ENCODE assay signal across 28 cellular contexts in genomic region chr16:14298374-14299122, GRCh38.
"Had no signal": no experiment of that assay in that cellular context is flagged by ENCODE, and none has a peak within 500 bp of the region (broad histone marks: within the 10 kb centered on the region; RNA-seq: fewer than 3 reads in every experiment).

No MANE protein-coding gene starts in this region.

- H3K4me3 ChIP-seq: heart left ventricle, lower lobe of right lung, neural progenitor cell, testis, vagina had no signal

- H3K36me3 Mint-ChIP-seq: activated CD4-positive, alpha-beta memory T cell treated with anti-CD3 and anti-CD28 coated beads for 36 hours; activated naive CD4-positive, alpha-beta T cell treated with anti-CD3 and anti-CD28 coated beads, Interleukin-2, amount 10 ng/mL, durations not matched to agents 7 days and 5 days; activated naive CD8-positive, alpha-beta T cell treated with anti-CD3 and anti-CD28 coated beads, Interleukin-2, amount 10 ng/mL, durations not matched to agents 7 days and 5 days; immature natural killer cell; natural killer cell; neural progenitor cell; type B pancreatic cell had no signal

- H3K4me2 ChIP-seq: neural progenitor cell had no signal

- H3K27ac Mint-ChIP-seq: activated CD4-positive, alpha-beta memory T cell treated with anti-CD3 and anti-CD28 coated beads for 36 hours; activated CD4-positive, alpha-beta T cell treated with anti-CD3 and anti-CD28 coated beads, Interleukin-2, amount 10 ng/mL, durations not matched to agents 24 days and 14 days; activated naive CD4-positive, alpha-beta T cell treated with anti-CD3 and anti-CD28 coated beads, Interleukin-2, amount 10 ng/mL, durations not matched to agents 7 days and 5 days; activated naive CD8-positive, alpha-beta T cell treated with anti-CD3 and anti-CD28 coated beads, Interleukin-2, amount 10 ng/mL, durations not matched to agents 7 days and 5 days; activated T-cell treated with anti-CD3 and anti-CD28 coated beads, Interleukin-2, amount 50 U/mL, for 24 hours; effector memory CD8-positive, alpha-beta T cell; immature natural killer cell; natural killer cell; neural progenitor cell; type B pancreatic cell had no signal

- H3K9me3 Mint-ChIP-seq: activated CD4-positive, alpha-beta memory T cell treated with anti-CD3 and anti-CD28 coated beads for 36 hours; activated CD4-positive, alpha-beta T cell treated with anti-CD3 and anti-CD28 coated beads, Interleukin-2, amount 10 ng/mL, durations not matched to agents 24 days and 14 days; activated naive CD4-positive, alpha-beta T cell treated with anti-CD3 and anti-CD28 coated beads, Interleukin-2, amount 10 ng/mL, durations not matched to agents 7 days and 5 days; activated naive CD8-positive, alpha-beta T cell treated with anti-CD3 and anti-CD28 coated beads, Interleukin-2, amount 10 ng/mL, durations not matched to agents 7 days and 5 days; activated T-cell treated with anti-CD3 and anti-CD28 coated beads, Interleukin-2, amount 50 U/mL, for 24 hours; effector memory CD8-positive, alpha-beta T cell; immature natural killer cell; natural killer cell; neural progenitor cell; type B pancreatic cell had no signal

- DNase-seq: activated CD4-positive, alpha-beta memory T cell treated with anti-CD3 and anti-CD28 coated beads for 36 hours; activated CD4-positive, alpha-beta T cell treated with anti-CD3 and anti-CD28 coated beads, Interleukin-2, amount 10 ng/mL, durations not matched to agents 24 days and 14 days; activated CD4-positive, CD25-positive, alpha-beta regulatory T cell treated with anti-CD3 and anti-CD28 coated beads, Interleukin-2, amount 50 U/mL, for 72 hours; activated CD8-positive, alpha-beta memory T cell treated with anti-CD3 and anti-CD28 coated beads, Interleukin-2, amount 50 U/mL, for 4 hours; activated gamma-delta T cell; activated naive CD4-positive, alpha-beta T cell treated with anti-CD3 and anti-CD28 coated beads, Interleukin-2, amount 10 ng/mL, durations not matched to agents 7 days and 5 days; activated naive CD8-positive, alpha-beta T cell treated with anti-CD3 and anti-CD28 coated beads, Interleukin-2, amount 10 ng/mL, durations not matched to agents 7 days and 5 days; activated T-cell treated with anti-CD3 and anti-CD28 coated beads, Interleukin-2, amount 50 U/mL, for 24 hours; caudate nucleus; cortex of kidney; effector memory CD8-positive, alpha-beta T cell; erythroblast; hypothalamus; immature natural killer cell; kidney glomerular epithelial cell; lower lobe of right lung; mesenchymal stem cell; natural killer cell; stimulated activated CD4-positive, alpha-beta T cell treated with anti-CD3 and anti-CD28 coated beads, Interleukin-2, amount 100 ng/mL, for 48 hours; stimulated activated naive CD4-positive, alpha-beta T cell treated with Interleukin-2 at 50 U/mL for 16 hours; testis had no signal

- ATAC-seq: effector memory CD8-positive, alpha-beta T cell; heart left ventricle; left lobe of liver; lower lobe of right lung; natural killer cell; right cardiac atrium had no signal

- H3K36me3 ChIP-seq: heart left ventricle, lower lobe of right lung, neural progenitor cell, vagina had no signal

- H3K27me3 ChIP-seq: testis, vagina had no signal

- H3K27ac ChIP-seq: heart left ventricle, lower lobe of right lung, neural progenitor cell, testis, vagina, VCaP had no signal

- H3K4me3 Mint-ChIP-seq: activated CD4-positive, alpha-beta memory T cell treated with anti-CD3 and anti-CD28 coated beads for 36 hours; activated CD4-positive, alpha-beta T cell treated with anti-CD3 and anti-CD28 coated beads, Interleukin-2, amount 10 ng/mL, durations not matched to agents 24 days and 14 days; activated naive CD4-positive, alpha-beta T cell treated with anti-CD3 and anti-CD28 coated beads, Interleukin-2, amount 10 ng/mL, durations not matched to agents 7 days and 5 days; activated naive CD8-positive, alpha-beta T cell treated with anti-CD3 and anti-CD28 coated beads, Interleukin-2, amount 10 ng/mL, durations not matched to agents 7 days and 5 days; activated T-cell treated with anti-CD3 and anti-CD28 coated beads, Interleukin-2, amount 50 U/mL, for 24 hours; effector memory CD8-positive, alpha-beta T cell; immature natural killer cell; natural killer cell; neural progenitor cell; type B pancreatic cell had no signal

- H3K4me1 ChIP-seq: neural progenitor cell had no signal

- H3K9me3 ChIP-seq: heart left ventricle, lower lobe of right lung, testis, vagina had no signal
